8 cellular contexts compared by ENCODE assay signal in genomic region chr7:99979814-99980225, GRCh38. TPM values are rescaled to one million over a fixed set of nuclear protein-coding genes. Genes with fewer than 3 reads are reported as not detected.
A peak's percentile ranks its signal among the peaks of the same experiment; 100 is the strongest.
DNase-seq lines count a peak whose midpoint lies in the region; ATAC-seq and TF ChIP-seq lines count a peak whose summit lies in the region.
"Not testable (repeated sequence)": the region's sequence is repeated elsewhere in the genome, so short reads cannot be mapped to it uniquely, and the experiment has no call there.
"Had no signal": no experiment of that assay in that cellular context is flagged by ENCODE, and none has a peak within 500 bp of the region (broad histone marks: within the 10 kb centered on the region; RNA-seq: fewer than 3 reads in every experiment).

No MANE protein-coding gene starts in this region.

- CTCF ChIA-PET in SK-N-SH (lab: Yijun Ruan, JAX) = interaction anchor here (0.6 to 6.5 kb wide), 38 partner anchors 12 to 923 kb away, joined by 3 to 103 read pairs (median 4); partner anchors contain the start of genes GJC3, TRIM4 and ZKSCAN1

- peak; percentile 71 to 78 for ATAC-seq in lower lobe of right lung

- not testable (repeated sequence) for H3K9me2 ChIP-seq in SK-N-SH

- WGBS in SK-N-SH (ENCODE audit: low lambda C conversion rate) = 14% methylated on average over 9 of the region's 10 CpGs

- not testable (repeated sequence) for H2AFZ ChIP-seq in SK-N-SH (ENCODE audit: low read depth)

- POLR2A ChIA-PET in SK-N-SH (lab: Yijun Ruan, JAX) = not testable (repeated sequence)

- TF ChIP-seq RAD21 in SK-N-SH (IDR thresholded peaks at IDR 0.05; ENCODE audit: low read length) = peak; percentile 56

- not testable (repeated sequence) for TF ChIP-seq EP300 in SK-N-SH (IDR thresholded peaks at IDR 0.05; ENCODE audit: borderline replicate concordance in 1 of 2, low read depth in 1 of 2, low read length in 1 of 2)

- H3K4me2 ChIP-seq in SK-N-SH = not testable (repeated sequence)

- not testable (repeated sequence) for H3K4me1 ChIP-seq in SK-N-SH (ENCODE audit: control insufficient read depth in 1 of 2, insufficient read depth in 2 of 2, low read depth in 1 of 2, low read length in 1 of 2); lower lobe of right lung

- not testable (repeated sequence) for H3K79me2 ChIP-seq in SK-N-SH (ENCODE audit: insufficient read depth)

- H3K9me3 ChIP-seq in SK-N-SH, lower lobe of right lung: not testable (repeated sequence)

- not testable (repeated sequence) for H4K20me1 ChIP-seq in SK-N-SH (ENCODE audit: insufficient read depth)

- not testable (repeated sequence) for H3K9ac ChIP-seq in SK-N-SH

- H3K36me3 ChIP-seq in SK-N-SH (replicated peaks in 1 of 2; ENCODE audit: control insufficient read depth in 1 of 2, insufficient read depth in 2 of 2, low read length in 1 of 2); lower lobe of right lung: not testable (repeated sequence)

- peaks cover 46% of the 10 kb centered on the region for H3K27me3 ChIP-seq in SK-N-SH (ENCODE audit: insufficient read depth)
- H3K27me3 ChIP-seq in lower lobe of right lung (ENCODE audit: low read depth) = not testable (repeated sequence)

- TF ChIP-seq CTCF in GM12873 (IDR thresholded peaks at IDR 0.05; ENCODE audit: insufficient read depth, low read depth, low read length, missing control alignments) (peak; percentile 60), SK-N-SH (IDR thresholded peaks at IDR 0.05) (peak; percentile 94), lower lobe of right lung (IDR thresholded peaks at IDR 0.05) (peak; percentile 76)

- intact Hi-C loops in lower lobe of right lung (cut with DNase I) = not testable (repeated sequence)

- not testable (repeated sequence) for H3K4me3 ChIP-seq in SK-N-SH (ENCODE audit: low read depth in 2 of 2, low read length in 1 of 2); lower lobe of right lung

- H3K27ac ChIP-seq in SK-N-SH (ENCODE audit: low read depth in 2 of 2, low read length in 1 of 2); lower lobe of right lung: not testable (repeated sequence)

- not testable (repeated sequence) for H3F3A ChIP-seq in SK-N-SH (replicated peaks; ENCODE audit: insufficient read depth)

- DNase-seq in NCI-H1092 treated with DMSO at 0.1 percent for 48 hours (lab: John Stamatoyannopoulos, UW) (peak; percentile 61), lower lobe of right lung (peak; percentile 61)
- DNase-seq in SK-N-SH = not testable (repeated sequence)
- peak; percentile 73 for DNase-seq in activated T-cell treated with anti-CD3 and anti-CD28 coated beads, Interleukin-2, amount 50 U/mL, for 1 hour
- DNase-seq in effector CD8-positive, alpha-beta T cell (lab: John Stamatoyannopoulos, UW) = peak; percentile 69
- peak in 3 of 4 experiments; percentile 40 to 48 (median 48) for DNase-seq in stimulated activated CD4-positive, alpha-beta T cell treated with anti-CD3 and anti-CD28 coated beads, Interleukin-1b, Interleukin-23, amount 100 ng/mL, for 24 hours (ENCODE audit: low read depth in 4 of 4, low spot score in 1 of 4)

TF ChIP-seq in SK-N-SH, 30 proteins besides CTCF, POLR2A, EP300 and RAD21:
- peak; percentile 28; the same call in 1 of the 2 replicates for TF ChIP-seq SMC3 (IDR thresholded peaks at IDR 0.05; ENCODE audit: low read depth, low read length)
TF ChIP-seq in SK-N-SH: peak in this region for 1; not testable (repeated sequence) for 29.

RNA-seq across cellular contexts. Expression of gene AZGP1, which starts 4.0 kb away (rescaled TPM):
- polyA plus RNA-seq in SK-N-SH (2012; rRNA removed) = 0.15 TPM in 1 of 2 replicates, not detected in the other
- polyA plus RNA-seq in SK-N-SH (2012; cell fraction: cytosol; rRNA removed) = 0.05 and 0.07 TPM in 2 replicates
- not detected in 2 replicates for polyA plus RNA-seq in SK-N-SH (2012; cell fraction: nucleus; rRNA removed)
- 31.8 TPM for total RNA-seq in lower lobe of right lung

RNA-seq across cellular contexts. Expression of gene ZKSCAN1, which starts 35.6 kb away (rescaled TPM):
- polyA plus RNA-seq in SK-N-SH (2012; rRNA removed) = 21.1 and 30.7 TPM in 2 replicates
- polyA plus RNA-seq in SK-N-SH (2012; cell fraction: cytosol; rRNA removed) = 21.8 and 23.1 TPM in 2 replicates
- 53.7 and 53.9 TPM in 2 replicates for polyA plus RNA-seq in SK-N-SH (2012; cell fraction: nucleus; rRNA removed)
- total RNA-seq in lower lobe of right lung = 59.6 TPM

RNA-seq across cellular contexts. Expression of gene GJC3, which starts 50.4 kb away (rescaled TPM):
- not detected in 2 replicates for polyA plus RNA-seq in SK-N-SH (2012; rRNA removed)
- polyA plus RNA-seq in SK-N-SH (2012; cell fraction: cytosol; rRNA removed) = 0.03 TPM in 2 replicates
- 0.05 TPM in 1 of 2 replicates, not detected in the other for polyA plus RNA-seq in SK-N-SH (2012; cell fraction: nucleus; rRNA removed)
- not detected for total RNA-seq in lower lobe of right lung
- total RNA-seq: ureter had no signal
